In the genomic region with DNA sequence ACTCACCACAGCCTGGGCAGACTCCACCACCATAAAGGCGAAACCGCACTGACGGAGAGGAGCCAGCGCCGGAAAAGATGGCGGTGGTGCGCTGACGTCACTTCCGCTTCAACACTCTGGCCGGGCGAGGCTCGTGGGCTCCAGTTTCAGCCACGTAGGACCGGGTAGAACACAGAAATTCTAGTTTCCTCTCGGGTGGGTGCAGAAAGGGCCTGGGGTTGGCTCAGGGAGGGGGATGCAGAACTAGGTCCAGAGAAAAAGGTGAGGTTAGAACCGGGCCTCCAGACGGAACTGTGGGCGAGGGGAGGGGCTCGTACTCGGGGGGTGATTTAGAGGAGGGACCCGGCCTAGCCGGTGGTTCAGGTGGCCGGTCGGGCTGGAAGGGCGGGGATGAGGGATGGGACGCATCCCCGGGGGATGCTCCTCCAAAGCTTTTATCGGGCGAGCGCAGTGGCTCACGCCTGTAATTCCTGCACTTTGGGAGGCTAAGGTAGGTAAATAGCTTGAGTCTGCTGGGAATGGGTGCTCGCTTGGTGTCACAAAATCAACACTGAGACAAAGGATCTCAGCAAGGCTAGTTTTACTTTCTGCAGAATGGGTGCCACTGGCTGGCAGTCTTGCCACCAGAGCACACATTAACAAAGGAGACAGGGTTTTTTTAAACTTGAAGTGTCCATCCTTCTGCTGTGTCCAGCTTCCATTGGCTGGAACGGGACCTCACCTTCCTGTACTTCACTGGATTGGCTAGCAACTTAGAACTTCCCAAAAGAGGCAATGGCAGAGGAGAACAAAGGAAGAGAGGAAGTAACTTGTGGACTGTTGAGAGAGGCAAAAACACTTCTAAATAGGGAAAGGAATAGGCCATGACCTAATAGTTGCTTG, we compare ENCODE assay signal across 1 cellular context.
TF ChIP-seq lines count a peak whose summit lies in the region.

A gene (minus strand): TSS at position 77 of the 882 bp plus-strand sequence. CDS start 1,776 bp downstream, outside the sequence.

TF ChIP-seq in HEK293, 187 proteins besides CTCF, POLR2A, EP300 and RAD21 (continued from another document):
- TF ChIP-seq, protein P1, sequence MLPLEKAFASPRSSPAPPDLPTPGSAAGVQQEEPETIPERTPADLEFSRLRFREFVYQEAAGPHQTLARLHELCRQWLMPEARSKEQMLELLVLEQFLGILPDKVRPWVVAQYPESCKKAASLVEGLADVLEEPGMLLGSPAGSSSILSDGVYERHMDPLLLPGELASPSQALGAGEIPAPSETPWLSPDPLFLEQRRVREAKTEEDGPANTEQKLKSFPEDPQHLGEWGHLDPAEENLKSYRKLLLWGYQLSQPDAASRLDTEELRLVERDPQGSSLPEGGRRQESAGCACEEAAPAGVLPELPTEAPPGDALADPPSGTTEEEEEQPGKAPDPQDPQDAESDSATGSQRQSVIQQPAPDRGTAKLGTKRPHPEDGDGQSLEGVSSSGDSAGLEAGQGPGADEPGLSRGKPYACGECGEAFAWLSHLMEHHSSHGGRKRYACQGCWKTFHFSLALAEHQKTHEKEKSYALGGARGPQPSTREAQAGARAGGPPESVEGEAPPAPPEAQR (tag by site-specific recombination; IDR thresholded peaks at IDR 0.05): peak; percentile 61; the same call in 1 of the 2 replicates
- TF ChIP-seq WT1 (tag by site-specific recombination; IDR thresholded peaks at IDR 0.05) (no peak; the same call in 1 of the 2 replicates), KLF8 (tag by site-specific recombination; IDR thresholded peaks at IDR 0.05) (peak; percentile 95), ZNF473 (tag by site-specific recombination; IDR thresholded peaks at IDR 0.05) (no peak), ZNF707 (tag by site-specific recombination; IDR thresholded peaks at IDR 0.05) (no peak), ZNF214 (tag by site-specific recombination; IDR thresholded peaks at IDR 0.05; ENCODE audit: borderline replicate concordance) (no peak), ZNF138 (tag by site-specific recombination; IDR thresholded peaks at IDR 0.05; ENCODE audit: borderline replicate concordance) (no peak), KLF9 (tag by site-specific recombination; IDR thresholded peaks at IDR 0.05; ENCODE audit: low read depth) (peak; percentile 71), ZNF777 (tag by site-specific recombination; IDR thresholded peaks at IDR 0.05; ENCODE audit: borderline replicate concordance) (peak; percentile 53; the same call in 1 of the 2 replicates), ZNF391 (tag by site-specific recombination; IDR thresholded peaks at IDR 0.05; ENCODE audit: borderline replicate concordance, low read depth) (peak; percentile 85; the same call in 1 of the 2 replicates), ZNF830 (tag by site-specific recombination; IDR thresholded peaks at IDR 0.05; ENCODE audit: low read depth) (no peak), ZNF223 (tag by site-specific recombination; IDR thresholded peaks at IDR 0.05) (no peak), MYNN (tag by site-specific recombination; IDR thresholded peaks at IDR 0.05; ENCODE audit: borderline replicate concordance) (no peak), TCF7L2 (IDR thresholded peaks at IDR 0.05; ENCODE audit: borderline replicate concordance, low read depth, low read length) (no peak), ZFP69B (tag by site-specific recombination; IDR thresholded peaks at IDR 0.05) (peak; percentile 78), ZNF112 (tag by site-specific recombination; IDR thresholded peaks at IDR 0.05) (no peak), ZNF350 (tag by site-specific recombination; IDR thresholded peaks at IDR 0.05) (no peak), ZNF670 (tag by site-specific recombination; IDR thresholded peaks at IDR 0.05; ENCODE audit: low read depth) (no peak), ZNF433 (tag by site-specific recombination; IDR thresholded peaks at IDR 0.05; ENCODE audit: low read depth) (no peak), ZNF76 (tag by site-specific recombination; IDR thresholded peaks at IDR 0.05; ENCODE audit: borderline replicate concordance, low read depth) (peak; percentile 83), ZNF174 (tag by site-specific recombination; IDR thresholded peaks at IDR 0.05) (no peak), ZNF10 (tag by site-specific recombination; IDR thresholded peaks at IDR 0.05) (no peak), ZNF274 (IDR thresholded peaks at IDR 0.05; ENCODE audit: low read length) (no peak), ZNF274 (tag by site-specific recombination; IDR thresholded peaks at IDR 0.05; ENCODE audit: borderline replicate concordance) (no peak)
- TF ChIP-seq, protein P2, sequence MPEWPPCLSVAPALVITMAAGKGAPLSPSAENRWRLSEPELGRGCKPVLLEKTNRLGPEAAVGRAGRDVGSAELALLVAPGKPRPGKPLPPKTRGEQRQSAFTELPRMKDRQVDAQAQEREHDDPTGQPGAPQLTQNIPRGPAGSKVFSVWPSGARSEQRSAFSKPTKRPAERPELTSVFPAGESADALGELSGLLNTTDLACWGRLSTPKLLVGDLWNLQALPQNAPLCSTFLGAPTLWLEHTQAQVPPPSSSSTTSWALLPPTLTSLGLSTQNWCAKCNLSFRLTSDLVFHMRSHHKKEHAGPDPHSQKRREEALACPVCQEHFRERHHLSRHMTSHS (tag by site-specific recombination; IDR thresholded peaks at IDR 0.05): no peak
- TF ChIP-seq, protein P3, sequence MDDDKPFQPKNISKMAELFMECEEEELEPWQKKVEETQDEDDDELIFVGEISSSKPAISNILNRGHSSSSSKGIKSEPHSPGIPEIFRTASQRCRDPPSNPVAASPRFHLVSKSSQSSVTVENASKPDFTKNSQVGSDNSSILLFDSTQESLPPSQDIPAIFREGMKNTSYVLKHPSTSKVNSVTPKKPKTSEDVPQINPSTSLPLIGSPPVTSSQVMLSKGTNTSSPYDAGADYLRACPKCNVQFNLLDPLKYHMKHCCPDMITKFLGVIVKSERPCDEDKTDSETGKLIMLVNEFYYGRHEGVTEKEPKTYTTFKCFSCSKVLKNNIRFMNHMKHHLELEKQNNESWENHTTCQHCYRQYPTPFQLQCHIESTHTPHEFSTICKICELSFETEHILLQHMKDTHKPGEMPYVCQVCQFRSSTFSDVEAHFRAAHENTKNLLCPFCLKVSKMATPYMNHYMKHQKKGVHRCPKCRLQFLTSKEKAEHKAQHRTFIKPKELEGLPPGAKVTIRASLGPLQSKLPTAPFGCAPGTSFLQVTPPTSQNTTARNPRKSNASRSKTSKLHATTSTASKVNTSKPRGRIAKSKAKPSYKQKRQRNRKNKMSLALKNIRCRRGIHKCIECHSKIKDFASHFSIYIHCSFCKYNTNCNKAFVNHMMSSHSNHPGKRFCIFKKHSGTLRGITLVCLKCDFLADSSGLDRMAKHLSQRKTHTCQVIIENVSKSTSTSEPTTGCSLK (tag by site-specific recombination; IDR thresholded peaks at IDR 0.05): no peak
- TF ChIP-seq, protein P4, sequence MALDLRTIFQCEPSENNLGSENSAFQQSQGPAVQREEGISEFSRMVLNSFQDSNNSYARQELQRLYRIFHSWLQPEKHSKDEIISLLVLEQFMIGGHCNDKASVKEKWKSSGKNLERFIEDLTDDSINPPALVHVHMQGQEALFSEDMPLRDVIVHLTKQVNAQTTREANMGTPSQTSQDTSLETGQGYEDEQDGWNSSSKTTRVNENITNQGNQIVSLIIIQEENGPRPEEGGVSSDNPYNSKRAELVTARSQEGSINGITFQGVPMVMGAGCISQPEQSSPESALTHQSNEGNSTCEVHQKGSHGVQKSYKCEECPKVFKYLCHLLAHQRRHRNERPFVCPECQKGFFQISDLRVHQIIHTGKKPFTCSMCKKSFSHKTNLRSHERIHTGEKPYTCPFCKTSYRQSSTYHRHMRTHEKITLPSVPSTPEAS (tag by site-specific recombination; IDR thresholded peaks at IDR 0.05): no peak; the same call in 1 of the 2 replicates
- TF ChIP-seq, protein P5, sequence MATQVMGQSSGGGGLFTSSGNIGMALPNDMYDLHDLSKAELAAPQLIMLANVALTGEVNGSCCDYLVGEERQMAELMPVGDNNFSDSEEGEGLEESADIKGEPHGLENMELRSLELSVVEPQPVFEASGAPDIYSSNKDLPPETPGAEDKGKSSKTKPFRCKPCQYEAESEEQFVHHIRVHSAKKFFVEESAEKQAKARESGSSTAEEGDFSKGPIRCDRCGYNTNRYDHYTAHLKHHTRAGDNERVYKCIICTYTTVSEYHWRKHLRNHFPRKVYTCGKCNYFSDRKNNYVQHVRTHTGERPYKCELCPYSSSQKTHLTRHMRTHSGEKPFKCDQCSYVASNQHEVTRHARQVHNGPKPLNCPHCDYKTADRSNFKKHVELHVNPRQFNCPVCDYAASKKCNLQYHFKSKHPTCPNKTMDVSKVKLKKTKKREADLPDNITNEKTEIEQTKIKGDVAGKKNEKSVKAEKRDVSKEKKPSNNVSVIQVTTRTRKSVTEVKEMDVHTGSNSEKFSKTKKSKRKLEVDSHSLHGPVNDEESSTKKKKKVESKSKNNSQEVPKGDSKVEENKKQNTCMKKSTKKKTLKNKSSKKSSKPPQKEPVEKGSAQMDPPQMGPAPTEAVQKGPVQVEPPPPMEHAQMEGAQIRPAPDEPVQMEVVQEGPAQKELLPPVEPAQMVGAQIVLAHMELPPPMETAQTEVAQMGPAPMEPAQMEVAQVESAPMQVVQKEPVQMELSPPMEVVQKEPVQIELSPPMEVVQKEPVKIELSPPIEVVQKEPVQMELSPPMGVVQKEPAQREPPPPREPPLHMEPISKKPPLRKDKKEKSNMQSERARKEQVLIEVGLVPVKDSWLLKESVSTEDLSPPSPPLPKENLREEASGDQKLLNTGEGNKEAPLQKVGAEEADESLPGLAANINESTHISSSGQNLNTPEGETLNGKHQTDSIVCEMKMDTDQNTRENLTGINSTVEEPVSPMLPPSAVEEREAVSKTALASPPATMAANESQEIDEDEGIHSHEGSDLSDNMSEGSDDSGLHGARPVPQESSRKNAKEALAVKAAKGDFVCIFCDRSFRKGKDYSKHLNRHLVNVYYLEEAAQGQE (tag by site-specific recombination; IDR thresholded peaks at IDR 0.05): 0 out of 2 replicates have a peak, but pooled peaks have one; percentile 47
- TF ChIP-seq, protein P6, sequence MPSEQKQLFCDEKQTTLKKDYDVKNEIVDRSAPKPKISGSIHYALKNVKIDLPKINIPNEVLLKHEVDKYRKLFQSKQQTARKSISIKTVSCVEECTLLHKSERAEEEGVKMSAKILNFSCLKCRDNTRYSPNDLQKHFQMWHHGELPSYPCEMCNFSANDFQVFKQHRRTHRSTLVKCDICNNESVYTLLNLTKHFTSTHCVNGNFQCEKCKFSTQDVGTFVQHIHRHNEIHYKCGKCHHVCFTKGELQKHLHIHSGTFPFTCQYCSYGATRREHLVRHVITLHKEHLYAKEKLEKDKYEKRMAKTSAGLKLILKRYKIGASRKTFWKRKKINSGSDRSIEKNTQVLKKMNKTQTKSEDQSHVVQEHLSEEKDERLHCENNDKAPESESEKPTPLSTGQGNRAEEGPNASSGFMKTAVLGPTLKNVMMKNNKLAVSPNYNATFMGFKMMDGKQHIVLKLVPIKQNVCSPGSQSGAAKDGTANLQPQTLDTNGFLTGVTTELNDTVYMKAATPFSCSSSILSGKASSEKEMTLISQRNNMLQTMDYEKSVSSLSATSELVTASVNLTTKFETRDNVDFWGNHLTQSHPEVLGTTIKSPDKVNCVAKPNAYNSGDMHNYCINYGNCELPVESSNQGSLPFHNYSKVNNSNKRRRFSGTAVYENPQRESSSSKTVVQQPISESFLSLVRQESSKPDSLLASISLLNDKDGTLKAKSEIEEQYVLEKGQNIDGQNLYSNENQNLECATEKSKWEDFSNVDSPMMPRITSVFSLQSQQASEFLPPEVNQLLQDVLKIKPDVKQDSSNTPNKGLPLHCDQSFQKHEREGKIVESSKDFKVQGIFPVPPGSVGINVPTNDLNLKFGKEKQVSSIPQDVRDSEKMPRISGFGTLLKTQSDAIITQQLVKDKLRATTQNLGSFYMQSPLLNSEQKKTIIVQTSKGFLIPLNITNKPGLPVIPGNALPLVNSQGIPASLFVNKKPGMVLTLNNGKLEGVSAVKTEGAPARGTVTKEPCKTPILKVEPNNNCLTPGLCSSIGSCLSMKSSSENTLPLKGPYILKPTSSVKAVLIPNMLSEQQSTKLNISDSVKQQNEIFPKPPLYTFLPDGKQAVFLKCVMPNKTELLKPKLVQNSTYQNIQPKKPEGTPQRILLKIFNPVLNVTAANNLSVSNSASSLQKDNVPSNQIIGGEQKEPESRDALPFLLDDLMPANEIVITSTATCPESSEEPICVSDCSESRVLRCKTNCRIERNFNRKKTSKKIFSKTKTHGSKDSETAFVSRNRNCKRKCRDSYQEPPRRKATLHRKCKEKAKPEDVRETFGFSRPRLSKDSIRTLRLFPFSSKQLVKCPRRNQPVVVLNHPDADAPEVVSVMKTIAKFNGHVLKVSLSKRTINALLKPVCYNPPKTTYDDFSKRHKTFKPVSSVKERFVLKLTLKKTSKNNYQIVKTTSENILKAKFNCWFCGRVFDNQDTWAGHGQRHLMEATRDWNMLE (tag by site-specific recombination; conservative IDR thresholded peaks at IDR 0.05; ENCODE audit: low read depth): peak; percentile 82
